8 cellular contexts compared by ENCODE assay signal in genomic region chr11:64870176-64870892, GRCh38. TPM values are rescaled to one million over a fixed set of nuclear protein-coding genes. Genes with fewer than 3 reads are reported as not detected.
DNase-seq lines count a peak whose midpoint lies in the region; ATAC-seq and TF ChIP-seq lines count a peak whose summit lies in the region.

No MANE protein-coding gene starts in this region.

- no peaks in the 10 kb centered on the region for H3K27me3 Mint-ChIP-seq in activated T-cell treated with anti-CD3 and anti-CD28 coated beads, Interleukin-2, amount 50 U/mL, for 24 hours
- no peaks in the 10 kb centered on the region for H3K27me3 Mint-ChIP-seq in stimulated activated naive B cell treated with anti-CD40 and anti-IgM and Interleukin-4, amounts not matched to agents 10 μg/mL and 1 μg/mL and 100 μg/mL, for 72 hours

- H3K4me1 Mint-ChIP-seq in activated T-cell treated with anti-CD3 and anti-CD28 coated beads, Interleukin-2, amount 50 U/mL, for 24 hours (ENCODE audit: low read depth), result peaks cover 89% of the 10 kb centered on the region
- peaks cover 75 to 93% of the 10 kb centered on the region in 2 donors for H3K4me1 Mint-ChIP-seq in stimulated activated naive B cell treated with anti-CD40 and anti-IgM and Interleukin-4, amounts not matched to agents 10 μg/mL and 1 μg/mL and 100 μg/mL, for 72 hours

- peak overlapping the region; percentile 92 for H3K27ac ChIP-seq in hepatocyte

- peaks cover 8% of the 10 kb centered on the region for H3K9me3 Mint-ChIP-seq in activated T-cell treated with anti-CD3 and anti-CD28 coated beads, Interleukin-2, amount 50 U/mL, for 24 hours
- no peaks in the 10 kb centered on the region for H3K9me3 Mint-ChIP-seq in activated naive CD4-positive, alpha-beta T cell treated with anti-CD3 and anti-CD28 coated beads, Interleukin-2, amount 50 U/mL, for 72 hours
- peaks cover 0 to 2% of the 10 kb centered on the region in 2 donors for H3K9me3 Mint-ChIP-seq in stimulated activated naive B cell treated with anti-CD40 and anti-IgM and Interleukin-4, amounts not matched to agents 10 μg/mL and 1 μg/mL and 100 μg/mL, for 72 hours

- 38% methylated on average over 19 of the region's 19 CpGs for WGBS in hepatocyte (ENCODE audit: low lambda C conversion rate, missing lambda C conversion rate)

- peak overlapping the region; percentile 71 for H3K4me2 ChIP-seq in hepatocyte

- no peak for DNase-seq in activated T-cell treated with anti-CD3 and anti-CD28 coated beads, Interleukin-2, amount 50 U/mL, for 24 hours
- no peak for DNase-seq in activated T-cell treated with anti-CD3 and anti-CD28 coated beads for 4 hours
- DNase-seq in activated naive CD4-positive, alpha-beta T cell treated with anti-CD3 and anti-CD28 coated beads, Interleukin-2, amount 50 U/mL, for 72 hours (ENCODE audit: low spot score in 2 of 2), result no peak
- DNase-seq in hepatocyte (ENCODE audit: low spot score), result peak; percentile 76
- DNase-seq in stimulated activated naive B cell treated with anti-CD40 and anti-IgM and Interleukin-4, amounts not matched to agents 10 μg/mL and 1 μg/mL and 100 μg/mL, for 72 hours, result no peak
- DNase-seq in NCI-H1092 (lab: John Stamatoyannopoulos, UW), result no peak

- H3K4me3 ChIP-seq in hepatocyte, result no peak overlapping the region

- peak overlapping the region; percentile 68 for H3K4me3 Mint-ChIP-seq in activated T-cell treated with anti-CD3 and anti-CD28 coated beads, Interleukin-2, amount 50 U/mL, for 24 hours
- peak overlapping the region; percentile 75 to 76 for H3K4me3 Mint-ChIP-seq in stimulated activated naive B cell treated with anti-CD40 and anti-IgM and Interleukin-4, amounts not matched to agents 10 μg/mL and 1 μg/mL and 100 μg/mL, for 72 hours

- H3K27me3 ChIP-seq in hepatocyte, result no peaks in the 10 kb centered on the region

- TF ChIP-seq CTCF in hepatocyte (IDR thresholded peaks at IDR 0.05; ENCODE audit: poor library complexity), result no peak

- peaks cover 96% of the 10 kb centered on the region for H3K36me3 Mint-ChIP-seq in activated T-cell treated with anti-CD3 and anti-CD28 coated beads, Interleukin-2, amount 50 U/mL, for 24 hours (ENCODE audit: low read depth)
- H3K36me3 Mint-ChIP-seq in activated naive CD4-positive, alpha-beta T cell treated with anti-CD3 and anti-CD28 coated beads, Interleukin-2, amount 50 U/mL, for 72 hours, result peaks cover 49 to 57% of the 10 kb centered on the region in 2 donors
- peaks cover 58 to 65% of the 10 kb centered on the region in 2 donors for H3K36me3 Mint-ChIP-seq in stimulated activated naive B cell treated with anti-CD40 and anti-IgM and Interleukin-4, amounts not matched to agents 10 μg/mL and 1 μg/mL and 100 μg/mL, for 72 hours

- peak in 1 of 2 donors; percentile 7 for ATAC-seq in activated naive CD4-positive, alpha-beta T cell treated with anti-CD3 and anti-CD28 coated beads, Interleukin-2, amount 50 U/mL, for 72 hours
- no peak for ATAC-seq in stimulated activated naive B cell treated with anti-CD40 and anti-IgM and Interleukin-4, amounts not matched to agents 10 μg/mL and 1 μg/mL and 100 μg/mL, for 72 hours (replicated peaks)
- no peak for ATAC-seq in GM19324 (IDR thresholded peaks at IDR 0.05; ENCODE audit: low FRiP score, unreplicated experiment)
- no peak for ATAC-seq in GM19023 (IDR thresholded peaks at IDR 0.05; ENCODE audit: unreplicated experiment)

- H4K20me1 ChIP-seq in hepatocyte (ENCODE audit: insufficient read depth, poor library complexity, severe bottlenecking), result peaks cover 14% of the 10 kb centered on the region

- H2AFZ ChIP-seq in hepatocyte, result no peak overlapping the region

- peak overlapping the region; percentile 90 for H3K27ac Mint-ChIP-seq in activated T-cell treated with anti-CD3 and anti-CD28 coated beads, Interleukin-2, amount 50 U/mL, for 24 hours
- H3K27ac Mint-ChIP-seq in activated naive CD4-positive, alpha-beta T cell treated with anti-CD3 and anti-CD28 coated beads, Interleukin-2, amount 50 U/mL, for 72 hours, result peak overlapping the region; percentile 25 to 50
- H3K27ac Mint-ChIP-seq in stimulated activated naive B cell treated with anti-CD40 and anti-IgM and Interleukin-4, amounts not matched to agents 10 μg/mL and 1 μg/mL and 100 μg/mL, for 72 hours, result peak overlapping the region; percentile 89

- peaks cover 58% of the 10 kb centered on the region for H3K4me1 ChIP-seq in hepatocyte (ENCODE audit: insufficient read depth)

- peaks cover 94% of the 10 kb centered on the region for H3K79me2 ChIP-seq in hepatocyte

- H3K9me2 ChIP-seq in hepatocyte (replicated peaks; ENCODE audit: insufficient read depth), result no peaks in the 10 kb centered on the region

- H3K36me3 ChIP-seq in hepatocyte (replicated peaks; ENCODE audit: insufficient read depth, low read depth), result no peaks in the 10 kb centered on the region

- H3K9me3 ChIP-seq in hepatocyte (ENCODE audit: low read depth), result no peaks in the 10 kb centered on the region

RNA-seq across cellular contexts. Expression of gene EHD1, which starts 8.1 kb away (rescaled TPM):
- 100 to 1,000 TPM in 1 of 2 donors, 10 to 100 TPM in 1; 93.1 to 123 TPM for total RNA-seq in activated naive CD4-positive, alpha-beta T cell treated with anti-CD3 and anti-CD28 coated beads, Interleukin-2, amount 50 U/mL, for 72 hours
- 44.8 and 52.4 TPM in 2 replicates for total RNA-seq in hepatocyte
- 66.6 and 69.5 TPM in 2 replicates for polyA plus RNA-seq in hepatocyte

RNA-seq across cellular contexts. Expression of gene CDC42BPG, which starts 25.9 kb away (rescaled TPM):
- total RNA-seq in activated naive CD4-positive, alpha-beta T cell treated with anti-CD3 and anti-CD28 coated beads, Interleukin-2, amount 50 U/mL, for 72 hours, result under 1 TPM; 0.61 to 0.76 TPM
- total RNA-seq in hepatocyte, result 6.5 and 8.4 TPM in 2 replicates
- polyA plus RNA-seq in hepatocyte, result 3.1 and 5.5 TPM in 2 replicates

RNA-seq across cellular contexts. Expression of gene ATG2A, which starts 46.7 kb away (rescaled TPM):
- total RNA-seq in activated naive CD4-positive, alpha-beta T cell treated with anti-CD3 and anti-CD28 coated beads, Interleukin-2, amount 50 U/mL, for 72 hours, result 10 to 100 TPM; 21.2 to 26.8 TPM
- 16.4 and 18.1 TPM in 2 replicates for total RNA-seq in hepatocyte
- polyA plus RNA-seq in hepatocyte, result 11.7 and 17.0 TPM in 2 replicates

RNA-seq across cellular contexts. Expression of gene PPP2R5B, which starts 54.2 kb away (rescaled TPM):
- total RNA-seq in activated naive CD4-positive, alpha-beta T cell treated with anti-CD3 and anti-CD28 coated beads, Interleukin-2, amount 50 U/mL, for 72 hours, result 10 to 100 TPM in 1 of 2 donors, 1 to 10 TPM in 1; 2.8 to 29.9 TPM
- total RNA-seq in hepatocyte, result 15.8 and 16.9 TPM in 2 replicates
- 16.2 and 19.5 TPM in 2 replicates for polyA plus RNA-seq in hepatocyte

RNA-seq across cellular contexts. Expression of gene MEN1, which starts 60.0 kb away (rescaled TPM):
- 10 to 100 TPM in 1 of 2 donors, 1 to 10 TPM in 1; 9.7 to 35.1 TPM for total RNA-seq in activated naive CD4-positive, alpha-beta T cell treated with anti-CD3 and anti-CD28 coated beads, Interleukin-2, amount 50 U/mL, for 72 hours
- total RNA-seq in hepatocyte, result 14.1 and 18.6 TPM in 2 replicates
- 49.1 and 49.9 TPM in 2 replicates for polyA plus RNA-seq in hepatocyte

Comparison
In these comparisons a context has a peak if more than half of its experiments do, and no peak if none do; other contexts are left out.
1. H3K27ac Mint-ChIP-seq: peak in every context shown above with its lines; median percentile 90 in activated T-cell treated with anti-CD3 and anti-CD28 coated beads, Interleukin-2, amount 50 U/mL, for 24 hours; 89 in stimulated activated naive B cell treated with anti-CD40 and anti-IgM and Interleukin-4, amounts not matched to agents 10 μg/mL and 1 μg/mL and 100 μg/mL, for 72 hours; 38 in activated naive CD4-positive, alpha-beta T cell treated with anti-CD3 and anti-CD28 coated beads, Interleukin-2, amount 50 U/mL, for 72 hours.